ENCODE assay signal across 19 cellular contexts in the genomic region with DNA sequence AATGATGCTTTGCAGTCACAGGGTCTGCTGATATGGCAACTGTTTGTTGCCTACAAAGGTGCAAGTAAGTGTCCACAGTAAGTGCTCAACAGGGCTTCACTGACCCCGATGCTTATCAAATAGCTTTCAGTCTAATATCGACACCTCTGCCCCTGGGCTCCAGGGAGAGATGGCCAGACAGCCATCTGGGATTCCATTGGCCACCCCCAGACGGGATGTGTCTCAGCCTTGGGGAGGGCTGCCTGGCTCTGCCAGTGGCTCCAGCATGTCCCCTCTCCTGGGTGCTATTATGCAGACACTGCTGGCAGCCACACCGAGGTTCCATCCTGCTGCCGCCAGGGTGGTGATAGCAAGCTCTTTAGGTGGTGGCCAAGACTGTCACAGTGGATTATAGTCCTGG. TPM values are rescaled to one million over a fixed set of nuclear protein-coding genes. Genes with fewer than 3 reads are reported as not detected.
DNase-seq lines count a peak whose midpoint lies in the region; ATAC-seq and TF ChIP-seq lines count a peak whose summit lies in the region.
"Had no signal": no experiment of that assay in that cellular context is flagged by ENCODE, and none has a peak within 500 bp of the region (broad histone marks: within the 10 kb centered on the region; RNA-seq: fewer than 3 reads in every experiment).

No MANE protein-coding gene starts in this region.

- H3K4me1 ChIP-seq in muscle layer of colon (ENCODE audit: insufficient read depth, low read length) (peaks cover 36% of the 10 kb centered on the region), transverse colon (peaks cover 4 to 27% (median 20%) of the 10 kb centered on the region in 4 donors)

- no peak for ATAC-seq in activated T-cell treated with anti-CD3 and anti-CD28 coated beads, Interleukin-2, amount 50 U/mL, for 4 hours
- ATAC-seq in HG02588 (IDR thresholded peaks at IDR 0.05; ENCODE audit: unreplicated experiment): no peak
- ATAC-seq: body of pancreas, WTC11 had no signal

- CTCF ChIA-PET in HEK293T (lab: Yijun Ruan, JAX) (interaction anchor here (0.6 to 4.0 kb wide), 2 partner anchors 141 to 269 kb away, joined by 3 to 31 read pairs; no protein-coding TSS in a partner anchor), Calu3 (lab: Charles Lee) (interaction anchor here (0.9 kb wide), 1 partner anchor 24 kb away, joined by 3 read pairs; no protein-coding TSS in a partner anchor)

- no peaks in the 10 kb centered on the region for H3K27me3 ChIP-seq in muscle layer of colon (ENCODE audit: control insufficient read depth in 1 of 2, insufficient read depth in 2 of 2, low read length in 2 of 2)
- no peaks in the 10 kb centered on the region for H3K27me3 ChIP-seq in transverse colon
- H3K27me3 ChIP-seq: body of pancreas had no signal

- H3K4me3 Mint-ChIP-seq in activated T-cell treated with anti-CD3 and anti-CD28 coated beads, Interleukin-2, amount 50 U/mL, for 24 hours: no peak overlapping the region
- H3K4me3 Mint-ChIP-seq in activated T-cell treated with anti-CD3 and anti-CD28 coated beads, Interleukin-2, amount 50 U/mL, for 4 hours: no peak overlapping the region
- H3K4me3 Mint-ChIP-seq in Calu3 (ENCODE audit: low read depth, unreplicated experiment): no peak overlapping the region
- H3K4me3 Mint-ChIP-seq: CD14-positive monocyte, naive B cell, WTC11 had no signal

- TF ChIP-seq EP300 in transverse colon (IDR thresholded peaks at IDR 0.05; ENCODE audit: low read depth): no peak

- H3K9me3 ChIP-seq in muscle layer of colon (ENCODE audit: low read length) (no peaks in the 10 kb centered on the region), transverse colon (no peaks in the 10 kb centered on the region)
- H3K9me3 ChIP-seq: body of pancreas had no signal

- no peaks in the 10 kb centered on the region for H3K9me3 Mint-ChIP-seq in activated T-cell treated with anti-CD3 and anti-CD28 coated beads, Interleukin-2, amount 50 U/mL, for 24 hours
- H3K9me3 Mint-ChIP-seq in activated T-cell treated with anti-CD3 and anti-CD28 coated beads, Interleukin-2, amount 50 U/mL, for 4 hours: no peaks in the 10 kb centered on the region
- no peaks in the 10 kb centered on the region for H3K9me3 Mint-ChIP-seq in Calu3 (ENCODE audit: low read depth, unreplicated experiment)
- H3K9me3 Mint-ChIP-seq: naive B cell, WTC11 had no signal

- H3K27me3 Mint-ChIP-seq in activated T-cell treated with anti-CD3 and anti-CD28 coated beads, Interleukin-2, amount 50 U/mL, for 24 hours: no peaks in the 10 kb centered on the region
- H3K27me3 Mint-ChIP-seq in activated T-cell treated with anti-CD3 and anti-CD28 coated beads, Interleukin-2, amount 50 U/mL, for 4 hours (ENCODE audit: low read depth): no peaks in the 10 kb centered on the region
- no peaks in the 10 kb centered on the region for H3K27me3 Mint-ChIP-seq in Calu3 (ENCODE audit: unreplicated experiment)
- H3K27me3 Mint-ChIP-seq: naive B cell had no signal

- WGBS in transverse colon (ENCODE audit: low coverage in 1 of 2), 2 donors: 90% methylated on average over 5 of the region's 5 CpGs; no CpG with 5 or more reads in 1 of the 2 donors

- H3K9ac ChIP-seq in muscle layer of colon (ENCODE audit: low read length): no peak overlapping the region
- H3K9ac ChIP-seq: KMS-11 had no signal

- peaks cover 4% of the 10 kb centered on the region for H3K4me1 Mint-ChIP-seq in activated T-cell treated with anti-CD3 and anti-CD28 coated beads, Interleukin-2, amount 50 U/mL, for 24 hours (ENCODE audit: low read depth)
- H3K4me1 Mint-ChIP-seq in activated T-cell treated with anti-CD3 and anti-CD28 coated beads, Interleukin-2, amount 50 U/mL, for 4 hours (ENCODE audit: low read depth): peaks cover 4% of the 10 kb centered on the region
- H3K4me1 Mint-ChIP-seq in Calu3 (ENCODE audit: low read depth, unreplicated experiment): no peaks in the 10 kb centered on the region
- H3K4me1 Mint-ChIP-seq: CD14-positive monocyte, WTC11 had no signal

- in situ Hi-C loops in transverse colon (cut with MboI; ENCODE audit: low pct_ligation_motif_present in 1 of 4, low pct_unique_long_range_greater_than_20kb in 1 of 4, low sequenced_read_pairs in 3 of 4): loop anchor here (10.0 kb wide), 3 partner anchors 114 to 276 kb away; no protein-coding TSS in a partner anchor

- peaks cover 43% of the 10 kb centered on the region for H3K36me3 ChIP-seq in muscle layer of colon (ENCODE audit: insufficient read depth, low read length)
- H3K36me3 ChIP-seq in transverse colon: peaks cover 0 to 56% (median 16%) of the 10 kb centered on the region in 4 donors

- TF ChIP-seq CTCF in coronary artery (IDR thresholded peaks at IDR 0.05) (no peak), transverse colon (IDR thresholded peaks at IDR 0.05) (no peak), Calu3 (IDR thresholded peaks at IDR 0.05; ENCODE audit: unreplicated experiment) (no peak)

- no TSS peak for BruUV-seq in Calu3 (replicated peaks; lab: Mats Ljungman, UMichigan)

- H3K4me3 ChIP-seq in coronary artery: no peak overlapping the region
- H3K4me3 ChIP-seq in muscle layer of colon (ENCODE audit: low read depth in 1 of 2, low read length in 2 of 2): no peak overlapping the region
- H3K4me3 ChIP-seq in transverse colon: no peak overlapping the region
- H3K4me3 ChIP-seq: body of pancreas had no signal

- H3K27ac ChIP-seq in coronary artery (peak overlapping the region; percentile 58 to 59), muscle layer of colon (ENCODE audit: low read depth, low read length) (peak overlapping the region; percentile 91), transverse colon (peak overlapping the region in 3 of 4 donors; percentile 53 to 76 (median 66))
- H3K27ac ChIP-seq: KMS-11 had no signal

- POLR2A ChIA-PET in HEK293T (lab: Yijun Ruan, JAX): no interaction called here

- TF ChIP-seq POLR2A in transverse colon (IDR thresholded peaks at IDR 0.05): no peak

- intact Hi-C loops in transverse colon (cut with DNase I; ENCODE audit: low total_unique reads): loop anchor here (10.0 kb wide), 1 partner anchor 106 kb away; a partner anchor contains a TSS
- intact Hi-C loops in Calu3 (cut with micrococcal nuclease; ENCODE audit: unreplicated experiment): no loop called here

- DNase-seq in activated T-cell treated with anti-CD3 and anti-CD28 coated beads, Interleukin-2, amount 50 U/mL, for 24 hours: no peak
- no peak for DNase-seq in activated T-cell treated with anti-CD3 and anti-CD28 coated beads, Interleukin-2, amount 50 U/mL, for 4 hours
- no peak for DNase-seq in coronary artery (ENCODE audit: low spot score)
- no peak for DNase-seq in transverse colon
- no peak for DNase-seq in HEK293T (ENCODE audit: extremely low spot score)
- DNase-seq in Calu3: no peak
- DNase-seq: activated naive CD4-positive, alpha-beta T cell; DMS79; naive B cell; NCI-H1092 treated with DMSO at 0.1 percent for 48 hours; RPMI8226; stimulated activated CD4-positive, alpha-beta T cell treated with anti-CD3 and anti-CD28 coated beads, Interleukin-12 subunit alpha, Interleukin-12 subunit beta, amount 100 ng/mL, for 4 hours; T-helper 1 cell had no signal

- H3K27ac Mint-ChIP-seq in activated T-cell treated with anti-CD3 and anti-CD28 coated beads, Interleukin-2, amount 50 U/mL, for 24 hours: peak overlapping the region; percentile 76
- H3K27ac Mint-ChIP-seq in Calu3 (ENCODE audit: unreplicated experiment): no peak overlapping the region
- H3K27ac Mint-ChIP-seq: WTC11 had no signal

- H3K36me3 Mint-ChIP-seq in activated T-cell treated with anti-CD3 and anti-CD28 coated beads, Interleukin-2, amount 50 U/mL, for 24 hours (ENCODE audit: low read depth): peaks cover 76% of the 10 kb centered on the region
- H3K36me3 Mint-ChIP-seq in activated T-cell treated with anti-CD3 and anti-CD28 coated beads, Interleukin-2, amount 50 U/mL, for 4 hours (ENCODE audit: insufficient read depth): peaks cover 22% of the 10 kb centered on the region
- peaks cover 9% of the 10 kb centered on the region for H3K36me3 Mint-ChIP-seq in Calu3 (ENCODE audit: insufficient read depth, unreplicated experiment)

TF ChIP-seq in HEK293T, 16 proteins besides CTCF, POLR2A, EP300 and RAD21:
- TF ChIP-seq FOXK2 (IDR thresholded peaks at IDR 0.05) (no peak), ARNT (IDR thresholded peaks at IDR 0.05) (no peak), ELF4 (IDR thresholded peaks at IDR 0.05) (no peak), FOXM1 (IDR thresholded peaks at IDR 0.05; ENCODE audit: borderline replicate concordance) (no peak), ZNF384 (IDR thresholded peaks at IDR 0.05) (no peak), TARDBP (IDR thresholded peaks at IDR 0.05) (no peak), SUZ12 (IDR thresholded peaks at IDR 0.05) (no peak), L3MBTL2 (conservative IDR thresholded peaks at IDR 0.05) (no peak), SP1 (IDR thresholded peaks at IDR 0.05) (no peak), CTBP1 (IDR thresholded peaks at IDR 0.05; ENCODE audit: borderline replicate concordance) (no peak), LEF1 (IDR thresholded peaks at IDR 0.05; ENCODE audit: borderline replicate concordance) (no peak), FOXA1 (IDR thresholded peaks at IDR 0.05) (no peak)
- TF ChIP-seq, protein P1, sequence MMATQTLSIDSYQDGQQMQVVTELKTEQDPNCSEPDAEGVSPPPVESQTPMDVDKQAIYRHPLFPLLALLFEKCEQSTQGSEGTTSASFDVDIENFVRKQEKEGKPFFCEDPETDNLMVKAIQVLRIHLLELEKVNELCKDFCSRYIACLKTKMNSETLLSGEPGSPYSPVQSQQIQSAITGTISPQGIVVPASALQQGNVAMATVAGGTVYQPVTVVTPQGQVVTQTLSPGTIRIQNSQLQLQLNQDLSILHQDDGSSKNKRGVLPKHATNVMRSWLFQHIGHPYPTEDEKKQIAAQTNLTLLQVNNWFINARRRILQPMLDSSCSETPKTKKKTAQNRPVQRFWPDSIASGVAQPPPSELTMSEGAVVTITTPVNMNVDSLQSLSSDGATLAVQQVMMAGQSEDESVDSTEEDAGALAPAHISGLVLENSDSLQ (IDR thresholded peaks at IDR 0.05): no peak

RNA-seq across cellular contexts. Expression of a gene that starts 57.4 kb away (rescaled TPM):
- total RNA-seq in activated T-cell treated with anti-CD3 and anti-CD28 coated beads, Interleukin-2, amount 50 U/mL, for 4 hours: 10 to 100 TPM; 25.1 to 29.0 (median 26.7) TPM
- 100 to 1,000 TPM in 2 of 4 donors, 10 to 100 TPM in 2; 62.1 to 229 (median 102) TPM for total RNA-seq in transverse colon
- 69.3 and 78.5 TPM in 2 replicates for total RNA-seq in Calu3 (2022)
